In genomic region chr10:17386616-17387075, GRCh38 we compare ENCODE assay signal across 1 cellular context.
TF ChIP-seq lines count a peak whose summit lies in the region.

No MANE protein-coding gene starts in this region.

TF ChIP-seq in K562, 482 proteins besides CTCF, POLR2A, EP300 and RAD21 (continued from another document and continues in another):
- TF ChIP-seq ATF3 (IDR thresholded peaks at IDR 0.05) (peak; percentile 89), ATF3 (CRISPR knock-in tag; conservative IDR thresholded peaks at IDR 0.05) (0 out of 2 replicates have a peak, but pooled peaks have one; percentile 22), NR2C1 (IDR thresholded peaks at IDR 0.05) (no peak), NR2C1 (tag; IDR thresholded peaks at IDR 0.05) (0 out of 2 replicates have a peak, but pooled peaks have one; percentile 22), HSF4 (CRISPR knock-in tag; IDR thresholded peaks at IDR 0.05; ENCODE audit: borderline replicate concordance) (no peak), NFATC3 (IDR thresholded peaks at IDR 0.05) (no peak), MED1 (CRISPR knock-in tag; IDR thresholded peaks at IDR 0.05; ENCODE audit: borderline replicate concordance) (no peak), BRD4 (IDR thresholded peaks at IDR 0.05) (no peak), ETV1 (tag; conservative IDR thresholded peaks at IDR 0.05; ENCODE audit: low read depth) (0 out of 2 replicates have a peak, but pooled peaks have one; percentile 24), HOMEZ (CRISPR knock-in tag; IDR thresholded peaks at IDR 0.05) (no peak), CHAMP1 (IDR thresholded peaks at IDR 0.05) (0 out of 2 replicates have a peak, but pooled peaks have one; percentile 24), RNF2 (IDR thresholded peaks at IDR 0.05) (no peak), ATF1 (CRISPR knock-in tag; IDR thresholded peaks at IDR 0.05) (peak; percentile 77), ATF1 (tag; IDR thresholded peaks at IDR 0.05) (peak; percentile 97), ZFX (CRISPR knock-in tag; IDR thresholded peaks at IDR 0.05) (no peak), ZC3H8 (IDR thresholded peaks at IDR 0.05) (no peak), PHF20 (IDR thresholded peaks at IDR 0.05; ENCODE audit: partially characterized antibody) (peak; percentile 93), NKRF (IDR thresholded peaks at IDR 0.05; ENCODE audit: borderline replicate concordance) (no peak), RBFOX2 (IDR thresholded peaks at IDR 0.05; ENCODE audit: low read depth, low read length) (peak; percentile 50; the same call in 1 of the 2 replicates), TAF9B (IDR thresholded peaks at IDR 0.05; ENCODE audit: partially characterized antibody) (peak; percentile 32), ZNF140 (CRISPR knock-in tag; IDR thresholded peaks at IDR 0.05) (no peak), ZNF316 (IDR thresholded peaks at IDR 0.05) (peak; percentile 53), YY1 (IDR thresholded peaks at IDR 0.05; ENCODE audit: borderline replicate concordance in 1 of 3, control insufficient read depth in 1 of 3, extremely low read depth in 1 of 3, insufficient read depth in 3 of 3, insufficient read length in 1 of 3, insufficient replicate concordance in 2 of 3, low read depth in 1 of 3, low read length in 2 of 3) (peak in 1 of 3 experiments; percentile 69), GATA2 (CRISPR knock-in tag; IDR thresholded peaks at IDR 0.05) (no peak), ATF7 (IDR thresholded peaks at IDR 0.05) (peak; percentile 89), MTA3 (IDR thresholded peaks at IDR 0.05; ENCODE audit: borderline replicate concordance) (0 out of 2 replicates have a peak, but pooled peaks have one; percentile 18), SUPT5H (IDR thresholded peaks at IDR 0.05) (peak; percentile 51; the same call in 1 of the 2 replicates), COPS2 (conservative IDR thresholded peaks at IDR 0.05) (no peak), SIN3A (IDR thresholded peaks at IDR 0.05; ENCODE audit: borderline replicate concordance in 2 of 2, control insufficient read depth in 1 of 2, low read depth in 2 of 2, low read length in 2 of 2) (no peak), HMBOX1 (IDR thresholded peaks at IDR 0.05) (no peak), ELF1 (tag; IDR thresholded peaks at IDR 0.05) (peak; percentile 61; the same call in 1 of the 2 replicates), MTA1 (IDR thresholded peaks at IDR 0.05; ENCODE audit: borderline replicate concordance) (peak; percentile 96), CBFA2T3 (IDR thresholded peaks at IDR 0.05) (no peak), NFE2 (IDR thresholded peaks at IDR 0.05; ENCODE audit: low read depth) (peak; percentile 53), NFRKB (IDR thresholded peaks at IDR 0.05; ENCODE audit: low read depth) (0 out of 2 replicates have a peak, but pooled peaks have one; percentile 62), NFIC (IDR thresholded peaks at IDR 0.05) (0 out of 2 replicates have a peak, but pooled peaks have one; percentile 5), POLR2AphosphoS5 (IDR thresholded peaks at IDR 0.05; ENCODE audit: control insufficient read depth, insufficient read depth, low read depth, low read length) (peak; percentile 57), FOXK2 (conservative IDR thresholded peaks at IDR 0.05 in 1 of 2, IDR thresholded peaks at IDR 0.05 in 1 of 2; ENCODE audit: low read depth in 2 of 2) (peak; percentile 92 to 97)
- TF ChIP-seq, protein P1, sequence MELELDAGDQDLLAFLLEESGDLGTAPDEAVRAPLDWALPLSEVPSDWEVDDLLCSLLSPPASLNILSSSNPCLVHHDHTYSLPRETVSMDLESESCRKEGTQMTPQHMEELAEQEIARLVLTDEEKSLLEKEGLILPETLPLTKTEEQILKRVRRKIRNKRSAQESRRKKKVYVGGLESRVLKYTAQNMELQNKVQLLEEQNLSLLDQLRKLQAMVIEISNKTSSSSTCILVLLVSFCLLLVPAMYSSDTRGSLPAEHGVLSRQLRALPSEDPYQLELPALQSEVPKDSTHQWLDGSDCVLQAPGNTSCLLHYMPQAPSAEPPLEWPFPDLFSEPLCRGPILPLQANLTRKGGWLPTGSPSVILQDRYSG (tag; conservative IDR thresholded peaks at IDR 0.05; ENCODE audit: low read depth), result 0 out of 2 replicates have a peak, but pooled peaks have one; percentile 21
- TF ChIP-seq, protein P2, sequence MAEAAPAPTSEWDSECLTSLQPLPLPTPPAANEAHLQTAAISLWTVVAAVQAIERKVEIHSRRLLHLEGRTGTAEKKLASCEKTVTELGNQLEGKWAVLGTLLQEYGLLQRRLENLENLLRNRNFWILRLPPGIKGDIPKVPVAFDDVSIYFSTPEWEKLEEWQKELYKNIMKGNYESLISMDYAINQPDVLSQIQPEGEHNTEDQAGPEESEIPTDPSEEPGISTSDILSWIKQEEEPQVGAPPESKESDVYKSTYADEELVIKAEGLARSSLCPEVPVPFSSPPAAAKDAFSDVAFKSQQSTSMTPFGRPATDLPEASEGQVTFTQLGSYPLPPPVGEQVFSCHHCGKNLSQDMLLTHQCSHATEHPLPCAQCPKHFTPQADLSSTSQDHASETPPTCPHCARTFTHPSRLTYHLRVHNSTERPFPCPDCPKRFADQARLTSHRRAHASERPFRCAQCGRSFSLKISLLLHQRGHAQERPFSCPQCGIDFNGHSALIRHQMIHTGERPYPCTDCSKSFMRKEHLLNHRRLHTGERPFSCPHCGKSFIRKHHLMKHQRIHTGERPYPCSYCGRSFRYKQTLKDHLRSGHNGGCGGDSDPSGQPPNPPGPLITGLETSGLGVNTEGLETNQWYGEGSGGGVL (CRISPR knock-in tag; IDR thresholded peaks at IDR 0.05), result no peak
- TF ChIP-seq, protein P3, sequence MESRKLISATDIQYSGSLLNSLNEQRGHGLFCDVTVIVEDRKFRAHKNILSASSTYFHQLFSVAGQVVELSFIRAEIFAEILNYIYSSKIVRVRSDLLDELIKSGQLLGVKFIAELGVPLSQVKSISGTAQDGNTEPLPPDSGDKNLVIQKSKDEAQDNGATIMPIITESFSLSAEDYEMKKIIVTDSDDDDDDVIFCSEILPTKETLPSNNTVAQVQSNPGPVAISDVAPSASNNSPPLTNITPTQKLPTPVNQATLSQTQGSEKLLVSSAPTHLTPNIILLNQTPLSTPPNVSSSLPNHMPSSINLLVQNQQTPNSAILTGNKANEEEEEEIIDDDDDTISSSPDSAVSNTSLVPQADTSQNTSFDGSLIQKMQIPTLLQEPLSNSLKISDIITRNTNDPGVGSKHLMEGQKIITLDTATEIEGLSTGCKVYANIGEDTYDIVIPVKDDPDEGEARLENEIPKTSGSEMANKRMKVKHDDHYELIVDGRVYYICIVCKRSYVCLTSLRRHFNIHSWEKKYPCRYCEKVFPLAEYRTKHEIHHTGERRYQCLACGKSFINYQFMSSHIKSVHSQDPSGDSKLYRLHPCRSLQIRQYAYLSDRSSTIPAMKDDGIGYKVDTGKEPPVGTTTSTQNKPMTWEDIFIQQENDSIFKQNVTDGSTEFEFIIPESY (CRISPR knock-in tag; IDR thresholded peaks at IDR 0.05), result peak; percentile 68
- TF ChIP-seq, protein P4, sequence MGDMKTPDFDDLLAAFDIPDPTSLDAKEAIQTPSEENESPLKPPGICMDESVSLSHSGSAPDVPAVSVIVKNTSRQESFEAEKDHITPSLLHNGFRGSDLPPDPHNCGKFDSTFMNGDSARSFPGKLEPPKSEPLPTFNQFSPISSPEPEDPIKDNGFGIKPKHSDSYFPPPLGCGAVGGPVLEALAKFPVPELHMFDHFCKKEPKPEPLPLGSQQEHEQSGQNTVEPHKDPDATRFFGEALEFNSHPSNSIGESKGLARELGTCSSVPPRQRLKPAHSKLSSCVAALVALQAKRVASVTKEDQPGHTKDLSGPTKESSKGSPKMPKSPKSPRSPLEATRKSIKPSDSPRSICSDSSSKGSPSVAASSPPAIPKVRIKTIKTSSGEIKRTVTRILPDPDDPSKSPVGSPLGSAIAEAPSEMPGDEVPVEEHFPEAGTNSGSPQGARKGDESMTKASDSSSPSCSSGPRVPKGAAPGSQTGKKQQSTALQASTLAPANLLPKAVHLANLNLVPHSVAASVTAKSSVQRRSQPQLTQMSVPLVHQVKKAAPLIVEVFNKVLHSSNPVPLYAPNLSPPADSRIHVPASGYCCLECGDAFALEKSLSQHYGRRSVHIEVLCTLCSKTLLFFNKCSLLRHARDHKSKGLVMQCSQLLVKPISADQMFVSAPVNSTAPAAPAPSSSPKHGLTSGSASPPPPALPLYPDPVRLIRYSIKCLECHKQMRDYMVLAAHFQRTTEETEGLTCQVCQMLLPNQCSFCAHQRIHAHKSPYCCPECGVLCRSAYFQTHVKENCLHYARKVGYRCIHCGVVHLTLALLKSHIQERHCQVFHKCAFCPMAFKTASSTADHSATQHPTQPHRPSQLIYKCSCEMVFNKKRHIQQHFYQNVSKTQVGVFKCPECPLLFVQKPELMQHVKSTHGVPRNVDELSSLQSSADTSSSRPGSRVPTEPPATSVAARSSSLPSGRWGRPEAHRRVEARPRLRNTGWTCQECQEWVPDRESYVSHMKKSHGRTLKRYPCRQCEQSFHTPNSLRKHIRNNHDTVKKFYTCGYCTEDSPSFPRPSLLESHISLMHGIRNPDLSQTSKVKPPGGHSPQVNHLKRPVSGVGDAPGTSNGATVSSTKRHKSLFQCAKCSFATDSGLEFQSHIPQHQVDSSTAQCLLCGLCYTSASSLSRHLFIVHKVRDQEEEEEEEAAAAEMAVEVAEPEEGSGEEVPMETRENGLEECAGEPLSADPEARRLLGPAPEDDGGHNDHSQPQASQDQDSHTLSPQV (IDR thresholded peaks at IDR 0.05), result 0 out of 2 replicates have a peak, but pooled peaks have one; percentile 50
